Comparison of ENCODE assay signal across 15 cellular contexts in genomic region chr19:8224394-8225145, GRCh38. TPM values are rescaled to one million over a fixed set of nuclear protein-coding genes. Genes with fewer than 3 reads are reported as not detected.
DNase-seq lines count a peak whose midpoint lies in the region; ATAC-seq, FAIRE-seq and TF ChIP-seq lines count a peak whose summit lies in the region.
"Had no signal": no experiment of that assay in that cellular context is flagged by ENCODE, and none has a peak within 500 bp of the region (broad histone marks: within the 10 kb centered on the region; RNA-seq: fewer than 3 reads in every experiment).

No MANE protein-coding gene starts in this region.

- 77 to 78% methylated on average over 23 of the region's 23 CpGs for WGBS in pancreas, 2 donors

- H3K4me1 ChIP-seq in pancreas (peaks cover 0 to 10% (median 5%) of the 10 kb centered on the region in 3 donors), Caco-2 (no peaks in the 10 kb centered on the region)

- H3K36me3 Mint-ChIP-seq in Caco-2 (ENCODE audit: insufficient read depth, unreplicated experiment) (peaks cover 26% of the 10 kb centered on the region), natural killer cell (no peaks in the 10 kb centered on the region)

- no peak overlapping the region for H3K27ac ChIP-seq in pancreas

- no peaks in the 10 kb centered on the region for H3K27me3 Mint-ChIP-seq in Caco-2 (ENCODE audit: insufficient read depth, unreplicated experiment)
- H3K27me3 Mint-ChIP-seq in natural killer cell (ENCODE audit: low read depth in 2 of 2): no peaks in the 10 kb centered on the region

- H3K9me3 Mint-ChIP-seq in Caco-2 (ENCODE audit: unreplicated experiment) (no peaks in the 10 kb centered on the region), natural killer cell (no peaks in the 10 kb centered on the region)
- H3K9me3 Mint-ChIP-seq: activated T-helper 1 cell treated with anti-CD3 and anti-CD28 coated beads, Interleukin-12 subunit alpha, Interleukin-12 subunit beta, Interleukin-2, Interleukin-4 antibody, amounts not matched to agents 30 ng/mL and 10 ng/mL and 1 ng/mL, durations not matched to agents 14 hours and 24 hours and 36 hours had no signal

- CTCF ChIA-PET in Caco-2 (lab: Charles Lee): no interaction called here

- intact Hi-C loops in Right ventricle myocardium inferior (cut with DNase I): no loop called here
- intact Hi-C loops in cardiac septum (cut with DNase I): no loop called here
- intact Hi-C loops in pancreas (cut with DNase I): no loop called here
- intact Hi-C loops in Caco-2 (cut with micrococcal nuclease; ENCODE audit: unreplicated experiment): no loop called here
- intact Hi-C loops in natural killer cell (cut with micrococcal nuclease): no loop called here

- FAIRE-seq in pancreas (lab: Jason Lieb, UNC): no peak
- FAIRE-seq: small intestine, urothelium cell line had no signal

- DNase-seq in Right ventricle myocardium inferior (ENCODE audit: missing footprints): no peak
- no peak for DNase-seq in cardiac septum (ENCODE audit: low spot score)
- peak; percentile 26 for DNase-seq in fibroblast of the conjunctiva (ENCODE audit: low read depth)
- no peak for DNase-seq in pancreas
- DNase-seq in Caco-2: no peak
- no peak for DNase-seq in natural killer cell
- DNase-seq: activated CD4-positive, alpha-beta T cell treated with anti-CD3 and anti-CD28 coated beads for 4 hours; erythroblast; NCI-H187 treated with DMSO at 0.1 percent for 48 hours; small intestine; SW 1271 had no signal

- H3K27me3 ChIP-seq in pancreas (no peaks in the 10 kb centered on the region), Caco-2 (replicated peaks; ENCODE audit: control insufficient read depth, insufficient read depth, low read length) (no peaks in the 10 kb centered on the region)

- ATAC-seq in Right ventricle myocardium inferior: peak; percentile 88
- ATAC-seq in pancreas: peak in 3 of 4 donors; percentile 5 to 41 (median 28)
- ATAC-seq in HG02973 (IDR thresholded peaks at IDR 0.05; ENCODE audit: unreplicated experiment): no peak
- ATAC-seq in GM18873 (IDR thresholded peaks at IDR 0.05; ENCODE audit: low FRiP score, unreplicated experiment): no peak
- no peak for ATAC-seq in natural killer cell

- no peak overlapping the region for H3K27ac Mint-ChIP-seq in Caco-2 (ENCODE audit: unreplicated experiment)
- peak overlapping the region in 1 of 2 donors; percentile 66 for H3K27ac Mint-ChIP-seq in natural killer cell
- H3K27ac Mint-ChIP-seq: activated T-helper 1 cell treated with anti-CD3 and anti-CD28 coated beads, Interleukin-12 subunit alpha, Interleukin-12 subunit beta, Interleukin-2, Interleukin-4 antibody, amounts not matched to agents 30 ng/mL and 10 ng/mL and 1 ng/mL, durations not matched to agents 14 hours and 24 hours and 36 hours had no signal

- H3K4me3 ChIP-seq in pancreas (no peak overlapping the region), Caco-2 (ENCODE audit: low read depth, low read length) (no peak overlapping the region)

- no peaks in the 10 kb centered on the region for H3K4me1 Mint-ChIP-seq in Caco-2 (ENCODE audit: low read depth, unreplicated experiment)
- peaks cover 0 to 15% of the 10 kb centered on the region in 2 donors for H3K4me1 Mint-ChIP-seq in natural killer cell

- H3K36me3 ChIP-seq in pancreas: no peaks in the 10 kb centered on the region
- peaks cover 1% of the 10 kb centered on the region; the same call in 1 of the 2 replicates for H3K36me3 ChIP-seq in Caco-2 (ENCODE audit: control insufficient read depth, insufficient read depth, low read length)

- H3K9me3 ChIP-seq in pancreas: no peaks in the 10 kb centered on the region
- H3K9me3 ChIP-seq in Caco-2: no peaks in the 10 kb centered on the region

- no TSS peak for BruUV-seq in Caco-2 (replicated peaks; lab: Mats Ljungman, UMichigan)

- POLR2A ChIA-PET in Caco-2 (lab: Charles Lee): no interaction called here

- TF ChIP-seq CTCF in pancreas (IDR thresholded peaks at IDR 0.05): no peak
- TF ChIP-seq CTCF in Caco-2 (IDR thresholded peaks at IDR 0.05; ENCODE audit: insufficient read depth in 1 of 2, low read depth in 1 of 2, low read length in 1 of 2, severe bottlenecking in 1 of 2, unreplicated experiment in 1 of 2): no peak
- TF ChIP-seq CTCF in natural killer cell (IDR thresholded peaks at IDR 0.05): no peak

- no peak overlapping the region for H3K4me3 Mint-ChIP-seq in Caco-2 (ENCODE audit: unreplicated experiment)
- H3K4me3 Mint-ChIP-seq in natural killer cell: no peak overlapping the region
- H3K4me3 Mint-ChIP-seq: activated T-helper 1 cell treated with anti-CD3 and anti-CD28 coated beads, Interleukin-12 subunit alpha, Interleukin-12 subunit beta, Interleukin-2, Interleukin-4 antibody, amounts not matched to agents 30 ng/mL and 10 ng/mL and 1 ng/mL, durations not matched to agents 14 hours and 24 hours and 36 hours had no signal

RNA-seq across cellular contexts. Expression of gene CERS4, which starts 15.4 kb away (rescaled TPM):
- total RNA-seq in Right ventricle myocardium inferior: 21.4 TPM
- total RNA-seq in cardiac septum: 24.1 TPM
- total RNA-seq in pancreas: 10 to 100 TPM; 41.6 to 82.4 (median 62.1) TPM
- 100 to 1,000 TPM in 1 of 2 donors, 10 to 100 TPM in 1; 72.1 to 118 TPM for polyA plus RNA-seq in pancreas
- 56.8 and 66.9 TPM in 2 replicates for total RNA-seq in Caco-2 (2022)
- 10 to 100 TPM; 50.0 to 70.8 (median 69.8) TPM for total RNA-seq in natural killer cell

Comparison
In these comparisons a context has a peak if more than half of its experiments do, and no peak if none do; other contexts are left out.
1. ATAC-seq: peak in Right ventricle myocardium inferior (single experiment) and pancreas (3 of 4); none in HG02973 (single experiment), GM18873 (single experiment) and natural killer cell (0 of 3).